In genomic region chr10:68406815-68407585, GRCh38 we compare ENCODE assay signal across 8 cellular contexts. TPM values are rescaled to one million over a fixed set of nuclear protein-coding genes. Genes with fewer than 3 reads are reported as not detected.
A peak's percentile ranks its signal among the peaks of the same experiment; 100 is the strongest.
DNase-seq lines count a peak whose midpoint lies in the region; ATAC-seq and TF ChIP-seq lines count a peak whose summit lies in the region.

A gene with protein sequence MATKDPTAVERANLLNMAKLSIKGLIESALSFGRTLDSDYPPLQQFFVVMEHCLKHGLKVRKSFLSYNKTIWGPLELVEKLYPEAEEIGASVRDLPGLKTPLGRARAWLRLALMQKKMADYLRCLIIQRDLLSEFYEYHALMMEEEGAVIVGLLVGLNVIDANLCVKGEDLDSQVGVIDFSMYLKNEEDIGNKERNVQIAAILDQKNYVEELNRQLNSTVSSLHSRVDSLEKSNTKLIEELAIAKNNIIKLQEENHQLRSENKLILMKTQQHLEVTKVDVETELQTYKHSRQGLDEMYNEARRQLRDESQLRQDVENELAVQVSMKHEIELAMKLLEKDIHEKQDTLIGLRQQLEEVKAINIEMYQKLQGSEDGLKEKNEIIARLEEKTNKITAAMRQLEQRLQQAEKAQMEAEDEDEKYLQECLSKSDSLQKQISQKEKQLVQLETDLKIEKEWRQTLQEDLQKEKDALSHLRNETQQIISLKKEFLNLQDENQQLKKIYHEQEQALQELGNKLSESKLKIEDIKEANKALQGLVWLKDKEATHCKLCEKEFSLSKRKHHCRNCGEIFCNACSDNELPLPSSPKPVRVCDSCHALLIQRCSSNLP (minus strand): TSS chr10:68407277. CDS start chr10:68407189, 88 bp downstream.

- H3K36me3 Mint-ChIP-seq in chondrocyte (ENCODE audit: low read depth): no peaks in the 10 kb centered on the region

- peak within 1 kb of the TSS; percentile 95 for H3K27ac Mint-ChIP-seq in chondrocyte (ENCODE audit: unreplicated experiment)

- no peaks in the 10 kb centered on the region for H3K27me3 ChIP-seq in layer of hippocampus (ENCODE audit: control insufficient read depth, insufficient read depth, low read length)

- no peaks in the 10 kb centered on the region for H3K9me3 Mint-ChIP-seq in chondrocyte (ENCODE audit: low read depth)

- peak; percentile 81 for TF ChIP-seq CTCF in chondrocyte (IDR thresholded peaks at IDR 0.05)

- H3K4me3 Mint-ChIP-seq in chondrocyte (ENCODE audit: unreplicated experiment): peak within 1 kb of the TSS; percentile 87

- peak within 1 kb of the TSS; percentile 93 for H3K27ac ChIP-seq in layer of hippocampus (ENCODE audit: low read depth, low read length)

- H3K4me1 Mint-ChIP-seq in chondrocyte (ENCODE audit: low read depth): peaks cover 36% of the 10 kb centered on the region

- peak; percentile 91 for DNase-seq in AG08395 (ENCODE audit: low spot score)
- peak; percentile 14 for DNase-seq in NCI-H2196 treated with DMSO at 0.1 percent for 48 hours (lab: John Stamatoyannopoulos, UW; ENCODE audit: unreplicated experiment)
- peak; percentile 89 for DNase-seq in activated CD4-positive, CD25-positive, alpha-beta regulatory T cell treated with anti-CD3 and anti-CD28 coated beads, Interleukin-2, amount 50 U/mL, for 72 hours
- DNase-seq in chondrocyte (ENCODE audit: low spot score): peak; percentile 89
- DNase-seq in stimulated activated CD4-positive, alpha-beta T cell treated with anti-CD3 and anti-CD28 coated beads, Interleukin-1b, Interleukin-23, amount 100 ng/mL, for 4 hours (ENCODE audit: low read depth in 2 of 2): peak; percentile 55 to 78

- H3K27me3 Mint-ChIP-seq in chondrocyte (ENCODE audit: low read depth): no peaks in the 10 kb centered on the region

- ATAC-seq in GM18520 (IDR thresholded peaks at IDR 0.05; ENCODE audit: unreplicated experiment): peak; percentile 95
- peak; percentile 96 for ATAC-seq in HG03064 (IDR thresholded peaks at IDR 0.05; ENCODE audit: low read depth, unreplicated experiment)

RNA-seq across cellular contexts. Expression of the gene that starts here (rescaled TPM):
- 19.8 to 22.3 TPM (median 20.2 TPM) in 3 replicates for total RNA-seq in chondrocyte

Comparison
In these comparisons a context has a peak if more than half of its experiments do, and no peak if none do; other contexts are left out.
1. Peak in every context shown above with its lines: DNase-seq, ATAC-seq and H3K27ac ChIP-seq.
2. DNase-seq: peak in every context shown above with its lines; median percentile 91 in AG08395; 89 in activated CD4-positive, CD25-positive, alpha-beta regulatory T cell treated with anti-CD3 and anti-CD28 coated beads, Interleukin-2, amount 50 U/mL, for 72 hours; 89 in chondrocyte; 66 in stimulated activated CD4-positive, alpha-beta T cell treated with anti-CD3 and anti-CD28 coated beads, Interleukin-1b, Interleukin-23, amount 100 ng/mL, for 4 hours; 14 in NCI-H2196 treated with DMSO at 0.1 percent for 48 hours.